Comparison of ENCODE assay signal across 2 cellular contexts in the genomic region with DNA sequence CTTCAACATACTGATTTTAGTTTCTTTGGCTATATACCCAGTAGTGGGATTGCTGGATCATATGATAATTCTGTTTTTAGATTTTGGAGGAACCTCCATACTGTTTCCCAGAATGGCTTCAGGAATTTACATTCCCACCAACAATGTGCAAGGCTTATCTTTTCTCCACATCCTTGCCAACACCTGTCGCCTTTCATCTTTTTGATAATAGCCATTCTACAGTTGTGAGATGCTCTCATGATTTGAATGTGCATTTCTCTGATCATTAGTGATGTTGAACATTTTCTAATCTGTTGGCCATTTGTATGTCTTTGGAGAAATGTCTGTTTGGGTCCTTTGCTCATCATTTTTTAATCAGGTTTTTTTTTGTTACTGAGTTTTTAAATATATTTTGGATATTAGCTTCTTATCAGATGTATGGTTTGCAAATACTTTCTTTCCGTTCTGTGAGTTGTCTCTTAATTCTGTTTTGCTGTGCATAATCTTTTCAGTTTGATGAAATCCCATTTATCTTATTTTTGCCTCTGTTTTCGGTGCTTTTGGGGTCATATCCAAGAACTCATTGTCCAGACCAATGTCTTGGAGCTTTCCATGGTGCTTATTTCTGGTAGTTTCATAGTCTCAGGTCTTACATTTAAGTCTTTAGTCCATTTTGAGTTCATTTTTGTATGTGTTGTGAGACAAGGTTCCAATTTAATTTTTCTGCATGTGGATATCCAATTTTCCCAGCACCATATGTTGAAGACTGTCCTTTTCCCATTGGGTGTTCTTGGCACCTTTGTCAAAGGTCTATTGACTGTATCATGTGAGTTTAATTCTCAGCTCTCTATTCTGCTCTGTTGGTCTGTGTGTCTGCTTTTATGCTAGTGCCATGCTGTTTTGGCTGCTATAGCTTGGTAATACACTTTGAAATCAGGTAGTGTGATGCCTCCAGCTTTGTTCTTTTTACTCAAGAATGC.
TF ChIP-seq lines count a peak whose summit lies in the region.

No MANE protein-coding gene starts in this region.

TF ChIP-seq in SK-N-SH treated with all-trans-retinoic acid at 6 μM for 48 hours, 23 proteins besides CTCF, POLR2A, EP300 and RAD21 (continued from another document):
- no peak for TF ChIP-seq CSRNP3 (CRISPR knock-in tag; IDR thresholded peaks at IDR 0.05)
- no peak for TF ChIP-seq ZNF70 (CRISPR knock-in tag; IDR thresholded peaks at IDR 0.05)
- TF ChIP-seq BACH2 (CRISPR knock-in tag; IDR thresholded peaks at IDR 0.05; ENCODE audit: borderline replicate concordance), result no peak
- TF ChIP-seq TOX (CRISPR knock-in tag; IDR thresholded peaks at IDR 0.05; ENCODE audit: borderline replicate concordance), result no peak
- TF ChIP-seq CSDC2 (CRISPR knock-in tag; IDR thresholded peaks at IDR 0.05), result no peak

TF ChIP-seq in WTC11, 78 proteins besides CTCF, POLR2A, EP300 and RAD21 (continued from another document):
- TF ChIP-seq ATF2 (CRISPR knock-in tag; IDR thresholded peaks at IDR 0.05; ENCODE audit: borderline replicate concordance, low read depth) (no peak), ZNF425 (CRISPR knock-in tag; conservative IDR thresholded peaks at IDR 0.05) (no peak), ZNF232 (CRISPR knock-in tag; IDR thresholded peaks at IDR 0.05) (no peak), MYBL2 (CRISPR knock-in tag; IDR thresholded peaks at IDR 0.05) (no peak)
